Comparison of ENCODE assay signal across 8 cellular contexts in genomic region chr17:80992077-80992947, GRCh38. TPM values are rescaled to one million over a fixed set of nuclear protein-coding genes. Genes with fewer than 3 reads are reported as not detected.
DNase-seq lines count a peak whose midpoint lies in the region; ATAC-seq and TF ChIP-seq lines count a peak whose summit lies in the region.

No MANE protein-coding gene starts in this region.

- peak overlapping the region; percentile 37 to 85 (median 70) for H3K27ac ChIP-seq in spleen

- H3K27ac Mint-ChIP-seq in activated naive CD4-positive, alpha-beta T cell treated with anti-CD3 and anti-CD28 coated beads, Interleukin-2, amount 50 U/mL, for 24 hours = peak overlapping the region; percentile 97

- H3K4me3 ChIP-seq in iPS-15b (ENCODE audit: low read depth, low read length) (peak overlapping the region; percentile 56), spleen (peak overlapping the region; percentile 74 to 100 (median 95))

- H3K9ac ChIP-seq in iPS-15b (ENCODE audit: low read depth, low read length) = no peak overlapping the region

- peaks cover 27% of the 10 kb centered on the region for H3K4me1 Mint-ChIP-seq in activated naive CD4-positive, alpha-beta T cell treated with anti-CD3 and anti-CD28 coated beads, Interleukin-2, amount 50 U/mL, for 24 hours

- H3K4me1 ChIP-seq in iPS-15b (ENCODE audit: control insufficient read depth, insufficient read depth, low read length) (peaks cover 2% of the 10 kb centered on the region), spleen (peaks cover 33 to 71% (median 56%) of the 10 kb centered on the region in 6 donors)

- H3K36me3 ChIP-seq in iPS-15b (ENCODE audit: control insufficient read depth, insufficient read depth, low read length) = peaks cover 14% of the 10 kb centered on the region
- H3K36me3 ChIP-seq in spleen = peaks cover under 1 to 39% (median 28%) of the 10 kb centered on the region in 6 donors

- TF ChIP-seq CTCF in spleen (IDR thresholded peaks at IDR 0.05 in 8 of 11, conservative IDR thresholded peaks at IDR 0.05 in 3 of 11) = no peak

- TF ChIP-seq POLR2A in spleen (IDR thresholded peaks at IDR 0.05) = no peak

- H3K27me3 ChIP-seq in iPS-15b (ENCODE audit: control insufficient read depth, insufficient read depth, low read length) = peaks cover 5% of the 10 kb centered on the region
- no peaks in the 10 kb centered on the region for H3K27me3 ChIP-seq in spleen (replicated peaks in 1 of 7)

- DNase-seq in COLO668 (lab: John Stamatoyannopoulos, UW; ENCODE audit: unreplicated experiment) (peak; percentile 9), spleen (peak; percentile 83), mucosa of gallbladder (ENCODE audit: low spot score) (no peak), CD1c-positive myeloid dendritic cell (ENCODE audit: extremely low spot score) (no peak), NCI-H2107 treated with DMSO at 0.1 percent for 48 hours (lab: John Stamatoyannopoulos, UW; ENCODE audit: unreplicated experiment) (no peak)

- H3K27me3 Mint-ChIP-seq in activated naive CD4-positive, alpha-beta T cell treated with anti-CD3 and anti-CD28 coated beads, Interleukin-2, amount 50 U/mL, for 24 hours = no peaks in the 10 kb centered on the region

- WGBS in spleen, 5 donors = 4 to 11% (median 5%) methylated on average over 34 to 90 of the region's 90 CpGs

- H3K4me3 Mint-ChIP-seq in activated naive CD4-positive, alpha-beta T cell treated with anti-CD3 and anti-CD28 coated beads, Interleukin-2, amount 50 U/mL, for 24 hours = peak overlapping the region; percentile 87

- H3K36me3 Mint-ChIP-seq in activated naive CD4-positive, alpha-beta T cell treated with anti-CD3 and anti-CD28 coated beads, Interleukin-2, amount 50 U/mL, for 24 hours = no peaks in the 10 kb centered on the region

- ATAC-seq in HG02571 (IDR thresholded peaks at IDR 0.05; ENCODE audit: unreplicated experiment) = peak; percentile 6

- no peaks in the 10 kb centered on the region for H3K9me3 ChIP-seq in iPS-15b (ENCODE audit: control insufficient read depth, insufficient read depth, low read length)
- H3K9me3 ChIP-seq in spleen = no peaks in the 10 kb centered on the region

- intact Hi-C loops in spleen (cut with DNase I; ENCODE audit: low total_unique reads) = loop anchor here (10.0 kb wide), 1 partner anchor 102 kb away; no protein-coding TSS in a partner anchor

- no peaks in the 10 kb centered on the region for H3K9me3 Mint-ChIP-seq in activated naive CD4-positive, alpha-beta T cell treated with anti-CD3 and anti-CD28 coated beads, Interleukin-2, amount 50 U/mL, for 24 hours

RNA-seq across cellular contexts. Expression of gene CHMP6, which starts 0.7 kb away (rescaled TPM):
- 10 to 100 TPM; 23.0 to 35.7 (median 31.5) TPM for total RNA-seq in spleen
- polyA plus RNA-seq in spleen = 10 to 100 TPM; 24.0 to 41.1 (median 25.4) TPM
- total RNA-seq in mucosa of gallbladder = 31.5 TPM

RNA-seq across cellular contexts. Expression of gene BAIAP2, which starts 42.6 kb away (rescaled TPM):
- total RNA-seq in spleen (10 to 100 TPM; 12.7 to 33.2 (median 23.4) TPM), mucosa of gallbladder (101 TPM)
- 10 to 100 TPM in 1 of 3 donors, 1 to 10 TPM in 2; 2.8 to 11.8 (median 4.4) TPM for polyA plus RNA-seq in spleen

Comparison
In these comparisons a context has a peak if more than half of its experiments do, and no peak if none do; other contexts are left out.
1. DNase-seq: peak in COLO668 (single experiment) and spleen (single experiment); none in mucosa of gallbladder (single experiment), CD1c-positive myeloid dendritic cell (single experiment) and NCI-H2107 treated with DMSO at 0.1 percent for 48 hours (single experiment).